10 cellular contexts compared by ENCODE assay signal in genomic region chr22:19734163-19734562, GRCh38. TPM values are rescaled to one million over a fixed set of nuclear protein-coding genes. Genes with fewer than 3 reads are reported as not detected.
"Had no signal": no experiment of that assay in that cellular context is flagged by ENCODE, and none has a peak within 500 bp of the region (broad histone marks: within the 10 kb centered on the region; RNA-seq: fewer than 3 reads in every experiment).

No MANE protein-coding gene starts in this region.

- H3K36me3 Mint-ChIP-seq: IgD-negative memory B cell had no signal

- H3K36me3 ChIP-seq: HAP-1 had no signal

- DNase-seq: GM23248, GOT3, H7, HFFc6, KG1 had no signal

- H3K27ac Mint-ChIP-seq: HFFc6, IgD-negative memory B cell had no signal

- H3K4me3 ChIP-seq: GM23248, HAP-1 had no signal

- H3K9ac ChIP-seq: GM23248 had no signal

- H3K4me1 ChIP-seq: HAP-1 had no signal

- H3K9me3 Mint-ChIP-seq: HFFc6, IgD-negative memory B cell had no signal

- H2AFZ ChIP-seq: GM23248 had no signal

- H3K4me3 Mint-ChIP-seq: HFFc6, IgD-negative memory B cell had no signal

- ATAC-seq: HCT116 had no signal

- H3K9me3 ChIP-seq: HAP-1 had no signal

- H3K27ac ChIP-seq: GM23248 had no signal

- FAIRE-seq: HTR-8/SVneo had no signal

RNA-seq across cellular contexts. Expression of gene GP1BB, which starts 10.8 kb away (rescaled TPM):
- total RNA-seq: HT-29 had no signal

RNA-seq across cellular contexts. Expression of gene SEPTIN5, which starts 19.9 kb away (rescaled TPM):
- total RNA-seq: HT-29 had no signal

RNA-seq across cellular contexts. Expression of gene TBX1, which starts 26.4 kb away (rescaled TPM):
- total RNA-seq: HT-29 had no signal
- polyA plus RNA-seq: IgD-negative memory B cell had no signal
